24 cellular contexts compared by ENCODE assay signal in the genomic region with DNA sequence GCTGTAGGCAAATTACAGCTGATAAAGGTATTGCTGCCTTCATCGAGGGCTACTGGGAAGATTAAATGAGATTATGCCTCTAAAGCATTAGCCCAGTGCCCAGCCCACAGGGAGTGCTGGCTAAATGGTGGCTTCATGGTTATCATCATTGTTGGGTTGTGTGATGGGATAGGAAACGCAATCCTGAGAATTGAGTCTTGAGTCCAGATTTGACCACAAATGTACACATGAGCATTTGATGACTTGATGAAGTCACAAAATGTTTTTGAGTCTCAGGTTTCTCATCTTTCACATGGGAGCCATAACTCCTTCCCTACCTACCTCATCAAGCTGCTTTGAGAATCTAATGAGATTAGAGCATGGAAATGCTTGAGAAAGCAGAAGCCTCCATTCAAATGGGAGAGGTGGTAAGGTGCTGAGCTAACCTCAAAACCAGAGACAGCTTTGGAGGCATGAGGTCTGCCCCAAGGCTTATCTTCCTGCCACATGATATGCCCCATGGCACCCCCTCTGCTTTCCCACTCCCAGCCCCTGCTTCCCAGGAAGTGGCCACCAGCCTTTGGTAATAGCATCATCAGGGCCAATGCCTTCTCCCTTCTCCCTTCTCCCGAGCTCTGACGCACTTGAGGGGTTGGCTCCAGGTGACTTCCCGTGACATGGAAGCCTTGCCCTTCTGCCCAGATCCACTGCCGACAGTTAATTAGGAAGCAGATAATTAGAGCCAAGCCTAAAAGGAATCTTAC.
"Had no signal": no experiment of that assay in that cellular context is flagged by ENCODE, and none has a peak within 500 bp of the region (broad histone marks: within the 10 kb centered on the region; RNA-seq: fewer than 3 reads in every experiment).

No MANE protein-coding gene starts in this region.

- H3K27me3 Mint-ChIP-seq: activated CD4-positive, alpha-beta T cell treated with anti-CD3 and anti-CD28 coated beads, Interleukin-2, amount 10 ng/mL, durations not matched to agents 7 days and 5 days; naive thymus-derived CD4-positive, alpha-beta T cell had no signal

- H3K4me3 ChIP-seq: breast epithelium, left lung, lung, neural progenitor cell, testis, upper lobe of left lung had no signal

- H3K9me3 Mint-ChIP-seq: activated CD4-positive, alpha-beta T cell treated with anti-CD3 and anti-CD28 coated beads, Interleukin-2, amount 10 ng/mL, durations not matched to agents 7 days and 5 days; activated naive CD4-positive, alpha-beta T cell treated with anti-CD3 and anti-CD28 coated beads, Interleukin-2, amount 50 U/mL, for 72 hours; endodermal cell; naive thymus-derived CD4-positive, alpha-beta T cell; neural progenitor cell; T-helper 2 cell treated with Interferon-gamma antibody and Interleukin-4, amounts not matched to agents 5 μg/mL and 100 μg/mL, for 36 hours had no signal

- H3K36me3 Mint-ChIP-seq: activated naive CD4-positive, alpha-beta T cell treated with anti-CD3 and anti-CD28 coated beads, Interleukin-2, amount 50 U/mL, for 72 hours had no signal

- H3K36me3 ChIP-seq: breast epithelium, neural progenitor cell had no signal

- ATAC-seq: activated CD8-positive, alpha-beta T cell treated with anti-CD3 and anti-CD28 coated beads, Interleukin-2, amount 10 ng/mL, durations not matched to agents 7 days and 5 days; left lung; naive thymus-derived CD4-positive, alpha-beta T cell; SK-N-SH treated with all-trans-retinoic acid at 6 μM for 48 hours had no signal

- H3K4me2 ChIP-seq: neural progenitor cell had no signal

- DNase-seq: activated CD4-positive, alpha-beta T cell treated with anti-CD3 and anti-CD28 coated beads, Interleukin-2, amount 10 ng/mL, durations not matched to agents 7 days and 5 days; activated CD4-positive, CD25-positive, alpha-beta regulatory T cell treated with anti-CD3 and anti-CD28 coated beads, Interleukin-2, amount 50 U/mL, for 72 hours; activated CD8-positive, alpha-beta T cell treated with anti-CD3 and anti-CD28 coated beads, Interleukin-2, amount 10 ng/mL, durations not matched to agents 7 days and 5 days; activated gamma-delta T cell treated with Interleukin-2 at 50 U/mL for 16 hours; cerebellar nuclear complex; cortex of kidney; endodermal cell; left lung; naive thymus-derived CD4-positive, alpha-beta T cell; posterior cingulate gyrus; retina; stimulated activated CD4-positive, alpha-beta T cell treated with anti-CD3 and anti-CD28 coated beads, Interleukin-2, amount 100 ng/mL, for 48 hours; stimulated activated CD8-positive, alpha-beta memory T cell treated with anti-CD3 and anti-CD28 coated beads, Interleukin-4, amount 100 ng/mL, for 48 hours; stimulated activated naive CD4-positive, alpha-beta T cell; testis; upper lobe of left lung had no signal

- H3K27me3 ChIP-seq: breast epithelium, foreskin keratinocyte, left lung, neural progenitor cell, testis, upper lobe of left lung had no signal

- H3K4me3 Mint-ChIP-seq: activated CD4-positive, alpha-beta T cell treated with anti-CD3 and anti-CD28 coated beads, Interleukin-2, amount 10 ng/mL, durations not matched to agents 7 days and 5 days; activated CD8-positive, alpha-beta T cell treated with anti-CD3 and anti-CD28 coated beads, Interleukin-2, amount 10 ng/mL, durations not matched to agents 7 days and 5 days; endodermal cell; naive thymus-derived CD4-positive, alpha-beta T cell; neural progenitor cell; T-helper 2 cell treated with Interferon-gamma antibody and Interleukin-4, amounts not matched to agents 5 μg/mL and 100 μg/mL, for 36 hours had no signal

- H3K27ac ChIP-seq: breast epithelium, foreskin keratinocyte, left lung, neural progenitor cell, testis, VCaP had no signal

- H3K9ac ChIP-seq: neural progenitor cell had no signal

- H3K9me3 ChIP-seq: breast epithelium, left lung, testis, upper lobe of left lung had no signal

- H3K4me1 ChIP-seq: breast epithelium, testis had no signal

- H3K27ac Mint-ChIP-seq: activated CD4-positive, alpha-beta T cell treated with anti-CD3 and anti-CD28 coated beads, Interleukin-2, amount 10 ng/mL, durations not matched to agents 7 days and 5 days; activated CD8-positive, alpha-beta T cell treated with anti-CD3 and anti-CD28 coated beads, Interleukin-2, amount 10 ng/mL, durations not matched to agents 7 days and 5 days; endodermal cell; naive thymus-derived CD4-positive, alpha-beta T cell; neural progenitor cell; T-helper 2 cell treated with Interferon-gamma antibody and Interleukin-4, amounts not matched to agents 5 μg/mL and 100 μg/mL, for 36 hours had no signal

- H2AFZ ChIP-seq: neural progenitor cell had no signal
